In genomic region chr5:149268928-149269557, GRCh38 we compare ENCODE assay signal across 9 cellular contexts. TPM values are rescaled to one million over a fixed set of nuclear protein-coding genes. Genes with fewer than 3 reads are reported as not detected.
DNase-seq lines count a peak whose midpoint lies in the region; ATAC-seq and TF ChIP-seq lines count a peak whose summit lies in the region.
"Had no signal": no experiment of that assay in that cellular context is flagged by ENCODE, and none has a peak within 500 bp of the region (broad histone marks: within the 10 kb centered on the region; RNA-seq: fewer than 3 reads in every experiment).

No MANE protein-coding gene starts in this region.

- no peak overlapping the region for H3K27ac Mint-ChIP-seq in MCF 10A (ENCODE audit: low read depth, unreplicated experiment)

- H3K4me1 ChIP-seq in lower lobe of right lung = peaks cover 17% of the 10 kb centered on the region

- no peak overlapping the region for H3K27ac ChIP-seq in lower lobe of right lung
- H3K27ac ChIP-seq: BLaER1 treated with 17β-estradiol and CSF1 and Interleukin-3, amounts not matched to agents 10 nM and 100 nM had no signal

- H3K9me3 Mint-ChIP-seq in MCF 10A (ENCODE audit: unreplicated experiment) = peaks cover 8% of the 10 kb centered on the region

- H3K27me3 Mint-ChIP-seq in MCF 10A (ENCODE audit: insufficient read depth, unreplicated experiment) = no peaks in the 10 kb centered on the region

- H3K9me3 ChIP-seq in lower lobe of right lung = peaks cover 10% of the 10 kb centered on the region

- ATAC-seq in lower lobe of right lung = peak in 1 of 2 donors; percentile 54
- no peak for ATAC-seq in GM21723 (IDR thresholded peaks at IDR 0.05; ENCODE audit: unreplicated experiment)

- TF ChIP-seq CTCF in MCF 10A (IDR thresholded peaks at IDR 0.05; ENCODE audit: unreplicated experiment) (peak; percentile 91), lower lobe of right lung (IDR thresholded peaks at IDR 0.05) (peak; percentile 73)

- POLR2A ChIA-PET in MCF 10A (lab: Yijun Ruan, JAX) = interaction anchor here (0.6 to 1.3 kb wide), 9 partner anchors 22 to 537 kb away, joined by 3 to 7 read pairs (median 4); no protein-coding TSS in a partner anchor

- intact Hi-C loops in MCF 10A (cut with micrococcal nuclease) (loop anchor here (1.0 to 10.0 kb wide), 7 partner anchors 102 to 827 kb away; no protein-coding TSS in a partner anchor), lower lobe of right lung (cut with DNase I) (no loop called here)

- no peaks in the 10 kb centered on the region for H3K36me3 Mint-ChIP-seq in MCF 10A (ENCODE audit: insufficient read depth, unreplicated experiment)

- no peak overlapping the region for H3K4me3 Mint-ChIP-seq in MCF 10A (ENCODE audit: unreplicated experiment)

- no peaks in the 10 kb centered on the region for H3K36me3 ChIP-seq in lower lobe of right lung
- H3K36me3 ChIP-seq: BLaER1 treated with 17β-estradiol and CSF1 and Interleukin-3, amounts not matched to agents 10 nM and 100 nM had no signal

- H3K27me3 ChIP-seq in lower lobe of right lung (ENCODE audit: low read depth) = peaks cover 9% of the 10 kb centered on the region

- DNase-seq in NCI-H146 (lab: John Stamatoyannopoulos, UW) = peak; percentile 25
- no peak for DNase-seq in NCI-H146 treated with DMSO at 0.1 percent for 48 hours (lab: John Stamatoyannopoulos, UW; ENCODE audit: unreplicated experiment)
- DNase-seq in HCEC 1CT = peak; percentile 62
- peak; percentile 66 for DNase-seq in NCI-H460 (ENCODE audit: extremely low read depth, low read depth)
- DNase-seq in MCF 10A (ENCODE audit: unreplicated experiment) = peak; percentile 84
- no peak for DNase-seq in lower lobe of right lung
- no peak for DNase-seq in T-helper 9 cell

- peaks cover 14% of the 10 kb centered on the region for H3K4me1 Mint-ChIP-seq in MCF 10A (ENCODE audit: insufficient read depth, unreplicated experiment)

- BruUV-seq in MCF 10A (replicated peaks; lab: Mats Ljungman, UMichigan) = no TSS peak

- CTCF ChIA-PET in MCF 10A (lab: Yijun Ruan, JAX) = interaction anchor here (0.5 to 3.6 kb wide), 56 partner anchors 9 to 1058 kb away, joined by 3 to 32 read pairs (median 4); no protein-coding TSS in a partner anchor

- H3K4me3 ChIP-seq in lower lobe of right lung = no peak overlapping the region
- H3K4me3 ChIP-seq: BLaER1 treated with 17β-estradiol and CSF1 and Interleukin-3, amounts not matched to agents 10 nM and 100 nM had no signal

RNA-seq across cellular contexts. Expression of gene AFAP1L1, which starts 2.6 kb away (rescaled TPM):
- 1.4 and 2.3 TPM in 2 replicates for total RNA-seq in NCI-H460 (2014; rRNA removed; shearing (Covaris generic))
- polyA plus RNA-seq in NCI-H460 (2014; cell fraction: nucleus; rRNA removed) = 1.2 and 4.7 TPM in 2 replicates
- 4.8 TPM in 2 replicates for total RNA-seq in MCF 10A (2022)
- 26.6 TPM for total RNA-seq in lower lobe of right lung

Comparison
In these comparisons a context has a peak if more than half of its experiments do, and no peak if none do; other contexts are left out.
1. DNase-seq: peak in NCI-H146 (single experiment), HCEC 1CT (single experiment), NCI-H460 (single experiment) and MCF 10A (single experiment); none in NCI-H146 treated with DMSO at 0.1 percent for 48 hours (single experiment), lower lobe of right lung (single experiment) and T-helper 9 cell (single experiment).